12 cellular contexts compared by ENCODE assay signal in genomic region chr4:98150092-98150761, GRCh38. TPM values are rescaled to one million over a fixed set of nuclear protein-coding genes. Genes with fewer than 3 reads are reported as not detected.
DNase-seq lines count a peak whose midpoint lies in the region; ATAC-seq, FAIRE-seq and TF ChIP-seq lines count a peak whose summit lies in the region.
"Had no signal": no experiment of that assay in that cellular context is flagged by ENCODE, and none has a peak within 500 bp of the region (broad histone marks: within the 10 kb centered on the region; RNA-seq: fewer than 3 reads in every experiment).

No MANE protein-coding gene starts in this region.

- ATAC-seq in A549: no peak
- no peak for ATAC-seq in foreskin keratinocyte
- ATAC-seq in HG03025 (IDR thresholded peaks at IDR 0.05; ENCODE audit: low FRiP score, unreplicated experiment): no peak
- no peak for ATAC-seq in omental fat pad (ENCODE audit: low FRiP score)
- ATAC-seq: T-helper 17 cell had no signal

- CTCF ChIA-PET in A549 (lab: Yijun Ruan, JAX): interaction anchor here (0.7 to 1.0 kb wide), 4 partner anchors 10 to 292 kb away, joined by 3 to 4 read pairs (median 3); no protein-coding TSS in a partner anchor

- TF ChIP-seq CTCF in A549 (IDR thresholded peaks at IDR 0.05) (no peak; the same call in 2 of the 3 replicates), foreskin keratinocyte (conservative IDR thresholded peaks at IDR 0.05) (peak; percentile 65), omental fat pad (IDR thresholded peaks at IDR 0.05) (no peak)

- peak; percentile 57 to 74 for TF ChIP-seq RAD21 in A549 (conservative IDR thresholded peaks at IDR 0.05 in 1 of 2, IDR thresholded peaks at IDR 0.05 in 1 of 2)

- no peak overlapping the region for H3K4me2 ChIP-seq in A549

- H3K27ac ChIP-seq in A549 (no peak overlapping the region), foreskin keratinocyte (no peak overlapping the region)
- H3K27ac ChIP-seq: coronary artery had no signal

- H3K4me1 ChIP-seq in A549: peaks cover 4% of the 10 kb centered on the region; the same call in 1 of the 3 replicates
- peaks cover 9% of the 10 kb centered on the region for H3K4me1 ChIP-seq in foreskin keratinocyte

- no peak for TF ChIP-seq POLR2A in A549 (IDR thresholded peaks at IDR 0.05; ENCODE audit: low read length)

- no peak for TF ChIP-seq EP300 in A549 (IDR thresholded peaks at IDR 0.05)

- H3K27me3 ChIP-seq in foreskin keratinocyte: no peaks in the 10 kb centered on the region

- no peak for DNase-seq in A549 (ENCODE audit: low read depth in 1 of 2, low spot score in 1 of 2)
- peak; percentile 11 for DNase-seq in GM03348 (ENCODE audit: low spot score)
- peak; percentile 6 for DNase-seq in SW480 (ENCODE audit: low spot score)
- DNase-seq in foreskin keratinocyte: no peak
- DNase-seq in H4 (ENCODE audit: low spot score): no peak
- no peak for DNase-seq in stimulated activated CD4-positive, alpha-beta T cell treated with anti-CD3 and anti-CD28 coated beads, Interleukin-12 subunit alpha, Interleukin-12 subunit beta, amount 100 ng/mL, for 4 hours
- no peak for DNase-seq in omental fat pad (ENCODE audit: low spot score)
- DNase-seq: NCI-H446 treated with DMSO at 0.1 percent for 48 hours, T-helper 17 cell had no signal

- POLR2A ChIA-PET in A549 (lab: Yijun Ruan, JAX): interaction anchor here (1.1 kb wide), 1 partner anchor 938 kb away, joined by 4 read pairs; the partner anchor contains the start of gene ADH5

- H3K9me3 ChIP-seq in A549: no peaks in the 10 kb centered on the region

- no peak for FAIRE-seq in A549 (lab: Jason Lieb, UNC)

- H3K4me3 ChIP-seq in A549: no peak overlapping the region
- H3K4me3 ChIP-seq: coronary artery had no signal

TF ChIP-seq in A549, 52 proteins besides CTCF, POLR2A, EP300 and RAD21:
- peak; percentile 55 for TF ChIP-seq SMC3 (IDR thresholded peaks at IDR 0.05)
- TF ChIP-seq POLR2AphosphoS2 (conservative IDR thresholded peaks at IDR 0.05; ENCODE audit: low read length): no peak

RNA-seq across cellular contexts. Expression of gene STPG2, which starts 7.0 kb away (rescaled TPM):
- polyA plus RNA-seq in A549 (2011; rRNA removed) (0.05 and 0.13 TPM in 2 replicates), A549 (2017; fragmentation: RNase III; extraction: RNeasy Plus Mini Kit Qiagen cat#74134 plus additional on column Dnase treatment) (not detected in 3 replicates), foreskin keratinocyte (0.04 TPM in 1 of 2 replicates, not detected in the other)
- polyA plus RNA-seq in A549 (2012; cell fraction: cytosol; rRNA removed): not detected in 2 replicates
- polyA plus RNA-seq in A549 (2012; cell fraction: nucleus; rRNA removed): not detected in 2 replicates
- polyA minus RNA-seq in A549 (2011; rRNA and poly(A)+ RNA removed): 0.12 TPM in 1 of 2 replicates, not detected in the other
- total RNA-seq in foreskin keratinocyte (0.07 TPM in 1 of 2 replicates, not detected in the other), omental fat pad (under 1 TPM in 3 of 4 donors, not detected in 1; 0.24 to 0.56 (median 0.47) TPM)
- total RNA-seq in H4 (2014; rRNA removed; shearing (Covaris generic)): not detected in 2 replicates
- polyA plus RNA-seq: immature natural killer cell had no signal

Comparison
In these comparisons a context has a peak if more than half of its experiments do, and no peak if none do; other contexts are left out.
1. DNase-seq: peak in GM03348 (single experiment) and SW480 (single experiment); none in A549 (0 of 2), foreskin keratinocyte (0 of 2), H4 (single experiment), stimulated activated CD4-positive, alpha-beta T cell treated with anti-CD3 and anti-CD28 coated beads, Interleukin-12 subunit alpha, Interleukin-12 subunit beta, amount 100 ng/mL, for 4 hours (single experiment) and omental fat pad (single experiment).